In the genomic region with DNA sequence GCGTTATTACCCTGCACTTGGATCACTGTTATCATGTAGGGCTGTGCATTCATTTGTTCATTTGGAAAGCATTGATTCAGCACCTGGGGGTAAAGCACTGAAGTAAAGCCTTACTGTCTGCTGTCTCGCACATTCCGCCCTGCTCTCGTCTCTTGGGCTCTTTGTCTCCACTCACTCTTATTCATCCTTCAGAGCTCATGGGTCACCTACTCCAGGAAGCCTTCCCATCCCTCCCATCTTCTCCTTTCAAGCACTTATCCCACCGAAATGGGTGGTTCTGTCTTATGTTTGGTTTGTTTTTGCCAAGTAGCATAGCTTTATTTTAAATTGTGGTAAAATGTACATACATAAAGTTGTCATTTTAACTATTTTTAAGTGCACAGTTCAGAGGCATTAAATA, we compare ENCODE assay signal across 17 cellular contexts. TPM values are rescaled to one million over a fixed set of nuclear protein-coding genes. Genes with fewer than 3 reads are reported as not detected.
DNase-seq lines count a peak whose midpoint lies in the region; ATAC-seq and TF ChIP-seq lines count a peak whose summit lies in the region.
"Had no signal": no experiment of that assay in that cellular context is flagged by ENCODE, and none has a peak within 500 bp of the region (broad histone marks: within the 10 kb centered on the region; RNA-seq: fewer than 3 reads in every experiment).

No MANE protein-coding gene starts in this region.

- CTCF ChIA-PET in activated CD8-positive, alpha-beta T cell treated with anti-CD3 and anti-CD28 coated beads, Interleukin-2, amount 10 ng/mL, durations not matched to agents 7 days and 5 days (lab: Charles Lee): interaction anchor here (1.3 kb wide), 1 partner anchor 196 kb away, joined by 4 read pairs; no protein-coding TSS in a partner anchor
- CTCF ChIA-PET in activated CD8-positive, alpha-beta T cell treated with anti-CD3 and anti-CD28 coated beads for 36 hours (lab: Charles Lee): interaction anchor here (1.0 kb wide), 1 partner anchor 14 kb away, joined by 4 read pairs; no protein-coding TSS in a partner anchor

- H3K36me3 ChIP-seq in GM23338 (ENCODE audit: insufficient read depth) (no peaks in the 10 kb centered on the region), endodermal cell (ENCODE audit: control insufficient read depth, insufficient read depth, low read length) (peaks cover 7% of the 10 kb centered on the region)
- H3K36me3 ChIP-seq: BE2C had no signal

- H3K4me2 ChIP-seq in GM23338: no peak overlapping the region

- no peaks in the 10 kb centered on the region for H3K4me1 Mint-ChIP-seq in activated CD8-positive, alpha-beta T cell treated with anti-CD3 and anti-CD28 coated beads, Interleukin-2, amount 10 ng/mL, durations not matched to agents 7 days and 5 days (ENCODE audit: low read depth)
- no peaks in the 10 kb centered on the region for H3K4me1 Mint-ChIP-seq in activated CD8-positive, alpha-beta T cell treated with anti-CD3 and anti-CD28 coated beads for 36 hours (ENCODE audit: low read depth)
- H3K4me1 Mint-ChIP-seq in GM23338 (peaks cover 20% of the 10 kb centered on the region), endodermal cell (peaks cover 26% of the 10 kb centered on the region), endothelial cell (ENCODE audit: unreplicated experiment) (no peaks in the 10 kb centered on the region)
- H3K4me1 Mint-ChIP-seq in activated T-helper 17 cell treated with anti-CD3 and anti-CD28 coated beads, Interleukin-2, amount 50 U/mL, for 72 hours: peaks cover 9% of the 10 kb centered on the region

- DNase-seq in activated CD8-positive, alpha-beta T cell treated with anti-CD3 and anti-CD28 coated beads, Interleukin-2, amount 10 ng/mL, durations not matched to agents 7 days and 5 days: no peak
- DNase-seq in activated CD8-positive, alpha-beta T cell treated with anti-CD3 and anti-CD28 coated beads for 36 hours: no peak
- no peak for DNase-seq in GM23338 (ENCODE audit: low spot score)
- no peak for DNase-seq in endodermal cell
- no peak for DNase-seq in hypothalamus (lab: John Stamatoyannopoulos, UW)
- no peak for DNase-seq in NCI-H345 (lab: John Stamatoyannopoulos, UW)
- DNase-seq in endothelial cell (ENCODE audit: low spot score): no peak
- DNase-seq: BE2C; CD4-positive, alpha-beta memory T cell; COR-L47; DMS153; DMS79 treated with DMSO at 0.1 percent for 48 hours; EL; GOT3; H9 had no signal

- peaks cover 3% of the 10 kb centered on the region; the same call in 1 of the 2 replicates for H3K79me2 ChIP-seq in GM23338 (replicated peaks; ENCODE audit: insufficient read depth)

- H3K9me3 ChIP-seq in endodermal cell (ENCODE audit: control insufficient read depth, low read length): no peaks in the 10 kb centered on the region
- H3K9me3 ChIP-seq: BE2C had no signal

- intact Hi-C loops in activated CD8-positive, alpha-beta T cell treated with anti-CD3 and anti-CD28 coated beads for 36 hours (cut with micrococcal nuclease): no loop called here

- H3K4me3 Mint-ChIP-seq in activated CD8-positive, alpha-beta T cell treated with anti-CD3 and anti-CD28 coated beads, Interleukin-2, amount 10 ng/mL, durations not matched to agents 7 days and 5 days: no peak overlapping the region
- no peak overlapping the region for H3K4me3 Mint-ChIP-seq in activated CD8-positive, alpha-beta T cell treated with anti-CD3 and anti-CD28 coated beads for 36 hours
- H3K4me3 Mint-ChIP-seq in GM23338: no peak overlapping the region
- no peak overlapping the region for H3K4me3 Mint-ChIP-seq in activated T-helper 17 cell treated with anti-CD3 and anti-CD28 coated beads, Interleukin-2, amount 50 U/mL, for 72 hours
- no peak overlapping the region for H3K4me3 Mint-ChIP-seq in endodermal cell
- H3K4me3 Mint-ChIP-seq in endothelial cell (ENCODE audit: unreplicated experiment): no peak overlapping the region
- H3K4me3 Mint-ChIP-seq: CD4-positive, alpha-beta memory T cell; H9 had no signal

- H3K9me3 Mint-ChIP-seq in activated CD8-positive, alpha-beta T cell treated with anti-CD3 and anti-CD28 coated beads, Interleukin-2, amount 10 ng/mL, durations not matched to agents 7 days and 5 days (ENCODE audit: insufficient read depth): no peaks in the 10 kb centered on the region
- no peaks in the 10 kb centered on the region for H3K9me3 Mint-ChIP-seq in activated CD8-positive, alpha-beta T cell treated with anti-CD3 and anti-CD28 coated beads for 36 hours
- H3K9me3 Mint-ChIP-seq in GM23338 (no peaks in the 10 kb centered on the region; the same call in 2 of the 3 replicates), endodermal cell (no peaks in the 10 kb centered on the region), endothelial cell (ENCODE audit: unreplicated experiment) (no peaks in the 10 kb centered on the region)
- H3K9me3 Mint-ChIP-seq in activated T-helper 17 cell treated with anti-CD3 and anti-CD28 coated beads, Interleukin-2, amount 50 U/mL, for 72 hours: no peaks in the 10 kb centered on the region
- H3K9me3 Mint-ChIP-seq: CD4-positive, alpha-beta memory T cell; H9 had no signal

- H2AFZ ChIP-seq in GM23338: no peak overlapping the region

- no peaks in the 10 kb centered on the region for H3K9me2 ChIP-seq in GM23338 (ENCODE audit: insufficient read depth)

- 0 out of 2 replicates have a peak overlapping the region, but pooled peaks have one; percentile 30 for H3K27ac ChIP-seq in GM23338 (ENCODE audit: low read depth)
- no peak overlapping the region for H3K27ac ChIP-seq in endodermal cell (ENCODE audit: low read depth, low read length)
- H3K27ac ChIP-seq: C4-2B had no signal

- TF ChIP-seq CTCF in activated CD8-positive, alpha-beta T cell treated with anti-CD3 and anti-CD28 coated beads for 36 hours (IDR thresholded peaks at IDR 0.05): no peak
- TF ChIP-seq CTCF in GM23338 (conservative IDR thresholded peaks at IDR 0.05; ENCODE audit: low read depth in 2 of 2): no peak
- no peak for TF ChIP-seq CTCF in endodermal cell (conservative IDR thresholded peaks at IDR 0.05)
- TF ChIP-seq CTCF in endothelial cell (IDR thresholded peaks at IDR 0.05; ENCODE audit: unreplicated experiment): no peak

- no peak for ATAC-seq in activated CD8-positive, alpha-beta T cell treated with anti-CD3 and anti-CD28 coated beads, Interleukin-2, amount 10 ng/mL, durations not matched to agents 7 days and 5 days
- ATAC-seq in activated CD8-positive, alpha-beta T cell treated with anti-CD3 and anti-CD28 coated beads for 36 hours: no peak
- no peak; the same call in 2 of the 3 replicates for ATAC-seq in GM23338
- ATAC-seq in activated T-helper 17 cell treated with anti-CD3 and anti-CD28 coated beads, Interleukin-2, amount 50 U/mL, for 72 hours (replicated peaks): no peak

- POLR2A ChIA-PET in activated CD8-positive, alpha-beta T cell treated with anti-CD3 and anti-CD28 coated beads, Interleukin-2, amount 10 ng/mL, durations not matched to agents 7 days and 5 days (lab: Charles Lee): interaction anchor here (0.9 kb wide), 2 partner anchors 11 to 16 kb away, joined by 3 read pairs; no protein-coding TSS in a partner anchor
- POLR2A ChIA-PET in activated CD8-positive, alpha-beta T cell treated with anti-CD3 and anti-CD28 coated beads for 36 hours (lab: Charles Lee): interaction anchor here (0.7 kb wide), 1 partner anchor 194 kb away, joined by 4 read pairs; no protein-coding TSS in a partner anchor

- H3K27me3 ChIP-seq in GM23338 (ENCODE audit: insufficient read depth) (no peaks in the 10 kb centered on the region), endodermal cell (ENCODE audit: control insufficient read depth, insufficient read depth, low read length, poor library complexity, severe bottlenecking) (no peaks in the 10 kb centered on the region)
- H3K27me3 ChIP-seq: BE2C had no signal

- peak overlapping the region; percentile 43 for H3K27ac Mint-ChIP-seq in activated CD8-positive, alpha-beta T cell treated with anti-CD3 and anti-CD28 coated beads, Interleukin-2, amount 10 ng/mL, durations not matched to agents 7 days and 5 days
- H3K27ac Mint-ChIP-seq in activated CD8-positive, alpha-beta T cell treated with anti-CD3 and anti-CD28 coated beads for 36 hours: no peak overlapping the region
- H3K27ac Mint-ChIP-seq in GM23338 (no peak overlapping the region), endodermal cell (peak overlapping the region; percentile 17), endothelial cell (ENCODE audit: unreplicated experiment) (no peak overlapping the region)
- peak overlapping the region; percentile 27 for H3K27ac Mint-ChIP-seq in activated T-helper 17 cell treated with anti-CD3 and anti-CD28 coated beads, Interleukin-2, amount 50 U/mL, for 72 hours

- no peaks in the 10 kb centered on the region for H3K27me3 Mint-ChIP-seq in activated CD8-positive, alpha-beta T cell treated with anti-CD3 and anti-CD28 coated beads, Interleukin-2, amount 10 ng/mL, durations not matched to agents 7 days and 5 days (ENCODE audit: low read depth)
- no peaks in the 10 kb centered on the region for H3K27me3 Mint-ChIP-seq in activated CD8-positive, alpha-beta T cell treated with anti-CD3 and anti-CD28 coated beads for 36 hours
- H3K27me3 Mint-ChIP-seq in GM23338 (ENCODE audit: insufficient read depth, low read depth, poor library complexity) (peaks cover 8% of the 10 kb centered on the region), endodermal cell (ENCODE audit: insufficient read depth) (no peaks in the 10 kb centered on the region), endothelial cell (ENCODE audit: unreplicated experiment) (peaks cover 1% of the 10 kb centered on the region)
- H3K27me3 Mint-ChIP-seq in activated T-helper 17 cell treated with anti-CD3 and anti-CD28 coated beads, Interleukin-2, amount 50 U/mL, for 72 hours: no peaks in the 10 kb centered on the region
- H3K27me3 Mint-ChIP-seq: CD4-positive, alpha-beta memory T cell had no signal

- peaks cover 12% of the 10 kb centered on the region for H3K36me3 Mint-ChIP-seq in activated CD8-positive, alpha-beta T cell treated with anti-CD3 and anti-CD28 coated beads, Interleukin-2, amount 10 ng/mL, durations not matched to agents 7 days and 5 days (ENCODE audit: low read depth)
- H3K36me3 Mint-ChIP-seq in activated CD8-positive, alpha-beta T cell treated with anti-CD3 and anti-CD28 coated beads for 36 hours (ENCODE audit: low read depth): peaks cover 13% of the 10 kb centered on the region
- H3K36me3 Mint-ChIP-seq in GM23338 (ENCODE audit: low read depth) (peaks cover 10% of the 10 kb centered on the region), endodermal cell (ENCODE audit: low read depth) (peaks cover 31% of the 10 kb centered on the region), endothelial cell (ENCODE audit: low read depth, unreplicated experiment) (no peaks in the 10 kb centered on the region)
- peaks cover 58% of the 10 kb centered on the region for H3K36me3 Mint-ChIP-seq in activated T-helper 17 cell treated with anti-CD3 and anti-CD28 coated beads, Interleukin-2, amount 50 U/mL, for 72 hours (ENCODE audit: low read depth)

- H3K4me1 ChIP-seq in GM23338 (ENCODE audit: insufficient read depth) (peaks cover 9% of the 10 kb centered on the region; the same call in 1 of the 2 replicates), endodermal cell (ENCODE audit: control insufficient read depth, insufficient read depth, low read length) (peaks cover 6% of the 10 kb centered on the region)

- H3K4me3 ChIP-seq in GM23338 (no peak overlapping the region), endodermal cell (ENCODE audit: low read length) (no peak overlapping the region)

- H4K20me1 ChIP-seq in GM23338 (replicated peaks; ENCODE audit: insufficient read depth): no peaks in the 10 kb centered on the region

- H3K9ac ChIP-seq in endodermal cell (ENCODE audit: extremely low read depth, low read length, poor library complexity, severe bottlenecking): no peak overlapping the region

- H3F3A ChIP-seq in GM23338 (replicated peaks; ENCODE audit: low read depth): no peaks in the 10 kb centered on the region

- 83 to 92% methylated on average over 4 of the region's 5 CpGs for WGBS in endodermal cell (ENCODE audit: insufficient coverage in 1 of 2, insufficient read length in 1 of 2), 2 experiments

RNA-seq across cellular contexts. Expression of gene DIS3L, which starts 9.1 kb away (rescaled TPM):
- total RNA-seq in activated CD8-positive, alpha-beta T cell treated with anti-CD3 and anti-CD28 coated beads, Interleukin-2, amount 10 ng/mL, durations not matched to agents 7 days and 5 days: 10 to 100 TPM; 23.6 to 24.3 TPM
- total RNA-seq in activated CD8-positive, alpha-beta T cell treated with anti-CD3 and anti-CD28 coated beads for 36 hours: 10 to 100 TPM; 23.6 to 23.7 TPM
- total RNA-seq in GM23338 (2014; rRNA removed; shearing (Covaris generic)): 21.8 and 35.7 TPM in 2 replicates
- polyA plus RNA-seq in GM23338 (2016; fragmentation: Nextera tagmentation; extraction: Ambion mirVana): 7.1 and 8.9 TPM in 2 replicates
- total RNA-seq in activated T-helper 17 cell treated with anti-CD3 and anti-CD28 coated beads, Interleukin-2, amount 50 U/mL, for 72 hours: 10 to 100 TPM; 14.6 to 34.4 TPM
- total RNA-seq in endodermal cell (10 to 100 TPM; 26.3 to 38.4 TPM), endothelial cell (ENCODE audit: unreplicated experiment) (13.1 TPM)
- 15.9 TPM for polyA plus RNA-seq in endodermal cell (2013, experiment 1 of 2)
- polyA plus RNA-seq in endodermal cell (2013, experiment 2 of 2): 13.6 TPM

RNA-seq across cellular contexts. Expression of gene MEGF11, which starts 48.9 kb away (rescaled TPM):
- total RNA-seq in activated CD8-positive, alpha-beta T cell treated with anti-CD3 and anti-CD28 coated beads, Interleukin-2, amount 10 ng/mL, durations not matched to agents 7 days and 5 days: not detected
- not detected for total RNA-seq in activated CD8-positive, alpha-beta T cell treated with anti-CD3 and anti-CD28 coated beads for 36 hours
- 1.3 and 2.4 TPM in 2 replicates for total RNA-seq in GM23338 (2014; rRNA removed; shearing (Covaris generic))
- polyA plus RNA-seq in GM23338 (2016; fragmentation: Nextera tagmentation; extraction: Ambion mirVana): 1.1 and 1.9 TPM in 2 replicates
- total RNA-seq in activated T-helper 17 cell treated with anti-CD3 and anti-CD28 coated beads, Interleukin-2, amount 50 U/mL, for 72 hours: not detected
- 1 to 10 TPM in 1 of 2 donors, under 1 TPM in 1; 0.73 to 1.2 TPM for total RNA-seq in endodermal cell
- polyA plus RNA-seq in endodermal cell (2013, experiment 1 of 2): 1.5 TPM
- 0.58 TPM for polyA plus RNA-seq in endodermal cell (2013, experiment 2 of 2)
- total RNA-seq in endothelial cell (ENCODE audit: unreplicated experiment): 0.77 TPM
- total RNA-seq: CD4-positive, alpha-beta memory T cell had no signal

RNA-seq across cellular contexts. Expression of gene TIPIN, which starts 54.0 kb away (rescaled TPM):
- 10 to 100 TPM; 36.4 to 42.7 TPM for total RNA-seq in activated CD8-positive, alpha-beta T cell treated with anti-CD3 and anti-CD28 coated beads, Interleukin-2, amount 10 ng/mL, durations not matched to agents 7 days and 5 days
- total RNA-seq in activated CD8-positive, alpha-beta T cell treated with anti-CD3 and anti-CD28 coated beads for 36 hours: 10 to 100 TPM; 49.8 to 50.1 TPM
- total RNA-seq in GM23338 (2014; rRNA removed; shearing (Covaris generic)): 25.3 and 39.0 TPM in 2 replicates
- polyA plus RNA-seq in GM23338 (2016; fragmentation: Nextera tagmentation; extraction: Ambion mirVana): 32.7 and 39.1 TPM in 2 replicates
- total RNA-seq in activated T-helper 17 cell treated with anti-CD3 and anti-CD28 coated beads, Interleukin-2, amount 50 U/mL, for 72 hours: 10 to 100 TPM; 27.1 to 37.9 TPM
- 10 to 100 TPM; 19.7 to 25.5 TPM for total RNA-seq in endodermal cell
- polyA plus RNA-seq in endodermal cell (2013, experiment 1 of 2): 21.3 TPM
- 22.4 TPM for polyA plus RNA-seq in endodermal cell (2013, experiment 2 of 2)
- 17.7 TPM for total RNA-seq in endothelial cell (ENCODE audit: unreplicated experiment)

Comparison
In these comparisons a context has a peak if more than half of its experiments do, and no peak if none do; other contexts are left out.
1. H3K27ac Mint-ChIP-seq: peak in activated CD8-positive, alpha-beta T cell treated with anti-CD3 and anti-CD28 coated beads, Interleukin-2, amount 10 ng/mL, durations not matched to agents 7 days and 5 days (single experiment), activated T-helper 17 cell treated with anti-CD3 and anti-CD28 coated beads, Interleukin-2, amount 50 U/mL, for 72 hours (single experiment) and endodermal cell (single experiment); none in activated CD8-positive, alpha-beta T cell treated with anti-CD3 and anti-CD28 coated beads for 36 hours (single experiment), GM23338 (single experiment) and endothelial cell (single experiment).